ENCODE assay signal across 7 cellular contexts in genomic region chr19:45451850-45452387, GRCh38. TPM values are rescaled to one million over a fixed set of nuclear protein-coding genes. Genes with fewer than 3 reads are reported as not detected.
DNase-seq lines count a peak whose midpoint lies in the region; ATAC-seq lines count a peak whose summit lies in the region.
"Had no signal": no experiment of that assay in that cellular context is flagged by ENCODE, and none has a peak within 500 bp of the region (broad histone marks: within the 10 kb centered on the region; RNA-seq: fewer than 3 reads in every experiment).

No MANE protein-coding gene starts in this region.

- CTCF ChIA-PET in CD4-positive, alpha-beta memory T cell (lab: Charles Lee; ENCODE audit: partially characterized antibody), result interaction anchor here (0.9 to 1.2 kb wide), 2 partner anchors 12 to 27 kb away, joined by 3 to 5 read pairs; no protein-coding TSS in a partner anchor
- CTCF ChIA-PET in activated CD4-positive, alpha-beta memory T cell treated with anti-CD3 and anti-CD28 coated beads, Interleukin-2, amount 10 ng/mL, durations not matched to agents 7 days and 5 days (lab: Charles Lee), result interaction anchor here (1.2 to 3.1 kb wide), 4 partner anchors 12 to 27 kb away, joined by 4 to 8 read pairs (median 6); partner anchors contain the start of gene FOSB

- ATAC-seq in naive thymus-derived CD8-positive, alpha-beta T cell, result no peak
- ATAC-seq in HG03457 (IDR thresholded peaks at IDR 0.05; ENCODE audit: unreplicated experiment), result no peak

- peaks cover 0 to 4% of the 10 kb centered on the region in 2 donors for H3K27me3 Mint-ChIP-seq in CD4-positive, alpha-beta memory T cell
- peaks cover 2% of the 10 kb centered on the region for H3K27me3 Mint-ChIP-seq in activated CD4-positive, alpha-beta memory T cell treated with anti-CD3 and anti-CD28 coated beads, Interleukin-2, amount 10 ng/mL, durations not matched to agents 7 days and 5 days
- H3K27me3 Mint-ChIP-seq in naive thymus-derived CD8-positive, alpha-beta T cell, result peaks cover 0 to 4% (median 0%) of the 10 kb centered on the region in 5 donors

- H3K27ac Mint-ChIP-seq in CD4-positive, alpha-beta memory T cell, result peak overlapping the region; percentile 99 to 100 (median 100)
- H3K27ac Mint-ChIP-seq in activated CD4-positive, alpha-beta memory T cell treated with anti-CD3 and anti-CD28 coated beads, Interleukin-2, amount 10 ng/mL, durations not matched to agents 7 days and 5 days, result peak overlapping the region; percentile 69
- peak overlapping the region; percentile 93 to 100 (median 100) for H3K27ac Mint-ChIP-seq in naive thymus-derived CD8-positive, alpha-beta T cell

- intact Hi-C loops in CD4-positive, alpha-beta memory T cell (cut with micrococcal nuclease), result loop anchor here (1.0 kb wide), 1 partner anchor 15 kb away; the partner anchor contains the start of gene FOSB

- no peaks in the 10 kb centered on the region for H3K27me3 ChIP-seq in CD4-positive, alpha-beta memory T cell (ENCODE audit: insufficient read depth, low read length)

- no peaks in the 10 kb centered on the region for H3K9me3 ChIP-seq in CD4-positive, alpha-beta memory T cell (ENCODE audit: control insufficient read depth in 1 of 2, low read length in 2 of 2)

- no peak overlapping the region for H3K4me3 ChIP-seq in CD4-positive, alpha-beta memory T cell (ENCODE audit: low read length in 2 of 2)

- peak in 1 of 5 donors; percentile 47 for DNase-seq in CD4-positive, alpha-beta memory T cell
- no peak for DNase-seq in activated CD4-positive, alpha-beta memory T cell treated with anti-CD3 and anti-CD28 coated beads, Interleukin-2, amount 10 ng/mL, durations not matched to agents 7 days and 5 days
- no peak for DNase-seq in naive thymus-derived CD8-positive, alpha-beta T cell
- no peak for DNase-seq in amniotic stem cell (lab: John Stamatoyannopoulos, UW)
- no peak for DNase-seq in cerebellar cortex (ENCODE audit: low spot score)
- DNase-seq: GF-D8 had no signal

- peaks cover 53% of the 10 kb centered on the region for H3K4me1 ChIP-seq in CD4-positive, alpha-beta memory T cell (ENCODE audit: insufficient read depth, low read length)

- H3K9me3 Mint-ChIP-seq in CD4-positive, alpha-beta memory T cell, result peaks cover 0 to 2% (median 0%) of the 10 kb centered on the region in 8 donors
- no peaks in the 10 kb centered on the region for H3K9me3 Mint-ChIP-seq in activated CD4-positive, alpha-beta memory T cell treated with anti-CD3 and anti-CD28 coated beads, Interleukin-2, amount 10 ng/mL, durations not matched to agents 7 days and 5 days
- H3K9me3 Mint-ChIP-seq in naive thymus-derived CD8-positive, alpha-beta T cell, result peaks cover 0 to 2% (median 0%) of the 10 kb centered on the region in 9 donors

- H3K36me3 Mint-ChIP-seq in CD4-positive, alpha-beta memory T cell, result peaks cover 0 to 21% of the 10 kb centered on the region in 2 donors
- peaks cover 3% of the 10 kb centered on the region for H3K36me3 Mint-ChIP-seq in activated CD4-positive, alpha-beta memory T cell treated with anti-CD3 and anti-CD28 coated beads, Interleukin-2, amount 10 ng/mL, durations not matched to agents 7 days and 5 days (ENCODE audit: low read depth)
- H3K36me3 Mint-ChIP-seq in naive thymus-derived CD8-positive, alpha-beta T cell, result no peaks in the 10 kb centered on the region

- H3K4me3 Mint-ChIP-seq in CD4-positive, alpha-beta memory T cell, result peak overlapping the region; percentile 87 to 94 (median 92)
- peak overlapping the region; percentile 72 for H3K4me3 Mint-ChIP-seq in activated CD4-positive, alpha-beta memory T cell treated with anti-CD3 and anti-CD28 coated beads, Interleukin-2, amount 10 ng/mL, durations not matched to agents 7 days and 5 days
- H3K4me3 Mint-ChIP-seq in naive thymus-derived CD8-positive, alpha-beta T cell, result peak overlapping the region; percentile 86 to 96 (median 91)

- H3K36me3 ChIP-seq in CD4-positive, alpha-beta memory T cell (ENCODE audit: insufficient read depth, low read length), result no peaks in the 10 kb centered on the region

- H3K27ac ChIP-seq in CD4-positive, alpha-beta memory T cell (ENCODE audit: low read depth, low read length), result peak overlapping the region; percentile 99

- POLR2A ChIA-PET in CD4-positive, alpha-beta memory T cell (lab: Charles Lee; ENCODE audit: partially characterized antibody), result interaction anchor here (1.0 to 15.5 kb wide), 5 partner anchors 9 to 26 kb away, joined by 3 to 240 read pairs (median 5); partner anchors contain the start of gene FOSB
- POLR2A ChIA-PET in activated CD4-positive, alpha-beta memory T cell treated with anti-CD3 and anti-CD28 coated beads, Interleukin-2, amount 10 ng/mL, durations not matched to agents 7 days and 5 days (lab: Charles Lee), result interaction anchor here (1.0 to 2.6 kb wide), 3 partner anchors 12 to 17 kb away, joined by 7 to 10 read pairs (median 7); no protein-coding TSS in a partner anchor
- POLR2A ChIA-PET in naive thymus-derived CD8-positive, alpha-beta T cell (lab: Charles Lee), result interaction anchor here (0.6 to 2.6 kb wide), 4 partner anchors 10 to 26 kb away, joined by 3 to 10 read pairs (median 6); no protein-coding TSS in a partner anchor

- peaks cover 36 to 77% (median 48%) of the 10 kb centered on the region in 4 donors for H3K4me1 Mint-ChIP-seq in CD4-positive, alpha-beta memory T cell
- peaks cover 54% of the 10 kb centered on the region for H3K4me1 Mint-ChIP-seq in activated CD4-positive, alpha-beta memory T cell treated with anti-CD3 and anti-CD28 coated beads, Interleukin-2, amount 10 ng/mL, durations not matched to agents 7 days and 5 days
- H3K4me1 Mint-ChIP-seq in naive thymus-derived CD8-positive, alpha-beta T cell, result peaks cover 33 to 64% (median 54%) of the 10 kb centered on the region in 4 donors

RNA-seq across cellular contexts. Expression of gene FOSB, which starts 15.9 kb away (rescaled TPM):
- total RNA-seq in CD4-positive, alpha-beta memory T cell, result 1 to 10 TPM; 4.2 to 4.7 TPM
- polyA plus RNA-seq in CD4-positive, alpha-beta memory T cell, result 10 to 100 TPM; 12.5 to 17.1 TPM
- total RNA-seq in activated CD4-positive, alpha-beta memory T cell treated with anti-CD3 and anti-CD28 coated beads, Interleukin-2, amount 10 ng/mL, durations not matched to agents 7 days and 5 days, result 10 to 100 TPM; 15.3 to 16.1 TPM
- total RNA-seq in naive thymus-derived CD8-positive, alpha-beta T cell, result 1 to 10 TPM; 3.5 TPM
- 10 to 100 TPM; 10.2 to 11.4 (median 11.0) TPM for polyA plus RNA-seq in naive thymus-derived CD8-positive, alpha-beta T cell

RNA-seq across cellular contexts. Expression of gene ERCC1, which starts 28.2 kb away (rescaled TPM):
- total RNA-seq in CD4-positive, alpha-beta memory T cell, result 10 to 100 TPM; 46.6 to 46.9 TPM
- polyA plus RNA-seq in CD4-positive, alpha-beta memory T cell, result 10 to 100 TPM; 36.2 to 38.3 TPM
- total RNA-seq in activated CD4-positive, alpha-beta memory T cell treated with anti-CD3 and anti-CD28 coated beads, Interleukin-2, amount 10 ng/mL, durations not matched to agents 7 days and 5 days, result 10 to 100 TPM; 59.8 to 60.6 TPM
- total RNA-seq in naive thymus-derived CD8-positive, alpha-beta T cell, result 10 to 100 TPM; 59.2 to 61.0 TPM
- polyA plus RNA-seq in naive thymus-derived CD8-positive, alpha-beta T cell, result 10 to 100 TPM; 32.2 to 38.6 (median 33.7) TPM

RNA-seq across cellular contexts. Expression of gene RTN2, which starts 44.9 kb away (rescaled TPM):
- 1 to 10 TPM in 1 of 2 experiments, under 1 TPM in 1; 0.14 to 1.1 TPM for total RNA-seq in CD4-positive, alpha-beta memory T cell
- polyA plus RNA-seq in CD4-positive, alpha-beta memory T cell, result under 1 TPM in 1 of 2 donors, not detected in 1; 0.48 TPM
- 1 to 10 TPM; 3.0 to 5.5 TPM for total RNA-seq in activated CD4-positive, alpha-beta memory T cell treated with anti-CD3 and anti-CD28 coated beads, Interleukin-2, amount 10 ng/mL, durations not matched to agents 7 days and 5 days
- total RNA-seq in naive thymus-derived CD8-positive, alpha-beta T cell, result 1 to 10 TPM; 1.0 to 1.8 TPM
- under 1 TPM in 2 of 3 donors, not detected in 1; 0.27 to 0.41 TPM for polyA plus RNA-seq in naive thymus-derived CD8-positive, alpha-beta T cell

RNA-seq across cellular contexts. Expression of gene POLR1G, which starts 45.5 kb away (rescaled TPM):
- 1 to 10 TPM; 2.0 to 2.9 TPM for total RNA-seq in CD4-positive, alpha-beta memory T cell
- 1 to 10 TPM; 1.2 to 8.4 TPM for polyA plus RNA-seq in CD4-positive, alpha-beta memory T cell
- total RNA-seq in activated CD4-positive, alpha-beta memory T cell treated with anti-CD3 and anti-CD28 coated beads, Interleukin-2, amount 10 ng/mL, durations not matched to agents 7 days and 5 days, result 1 to 10 TPM; 3.6 to 3.8 TPM
- 1 to 10 TPM; 3.3 to 3.4 TPM for total RNA-seq in naive thymus-derived CD8-positive, alpha-beta T cell
- polyA plus RNA-seq in naive thymus-derived CD8-positive, alpha-beta T cell, result 1 to 10 TPM; 2.4 to 7.4 (median 4.4) TPM

RNA-seq across cellular contexts. Expression of gene PPM1N, which starts 46.3 kb away (rescaled TPM):
- total RNA-seq in CD4-positive, alpha-beta memory T cell, result 1 to 10 TPM; 5.8 to 7.9 TPM
- 1 to 10 TPM; 3.7 to 4.0 TPM for polyA plus RNA-seq in CD4-positive, alpha-beta memory T cell
- total RNA-seq in activated CD4-positive, alpha-beta memory T cell treated with anti-CD3 and anti-CD28 coated beads, Interleukin-2, amount 10 ng/mL, durations not matched to agents 7 days and 5 days, result 1 to 10 TPM; 3.5 to 4.3 TPM
- 10 to 100 TPM; 12.4 to 15.6 TPM for total RNA-seq in naive thymus-derived CD8-positive, alpha-beta T cell
- 1 to 10 TPM; 7.2 to 8.7 (median 7.7) TPM for polyA plus RNA-seq in naive thymus-derived CD8-positive, alpha-beta T cell
